In genomic region chr13:81565849-81566248, GRCh38 we compare ENCODE assay signal across 21 cellular contexts.
DNase-seq lines count a peak whose midpoint lies in the region; ATAC-seq, FAIRE-seq and TF ChIP-seq lines count a peak whose summit lies in the region.
"Had no signal": no experiment of that assay in that cellular context is flagged by ENCODE, and none has a peak within 500 bp of the region (broad histone marks: within the 10 kb centered on the region; RNA-seq: fewer than 3 reads in every experiment).

No MANE protein-coding gene starts in this region.

- H4K20me1 ChIP-seq in IMR-90 (ENCODE audit: insufficient read depth, low read length) (no peaks in the 10 kb centered on the region), K562 (replicated peaks; ENCODE audit: control insufficient read depth, insufficient read depth, low read length) (no peaks in the 10 kb centered on the region)
- H4K20me1 ChIP-seq: BLaER1 had no signal

- no peaks in the 10 kb centered on the region for H3K4me1 ChIP-seq in IMR-90 (ENCODE audit: control insufficient read depth, insufficient read depth, low read length)
- no peaks in the 10 kb centered on the region for H3K4me1 ChIP-seq in K562 (replicated peaks in 1 of 2; ENCODE audit: control insufficient read depth in 2 of 2, insufficient read depth in 2 of 2, low read length in 2 of 2)
- H3K4me1 ChIP-seq in kidney (ENCODE audit: control insufficient read depth in 1 of 2, insufficient read depth in 1 of 2, low read depth in 1 of 2, low read length in 2 of 2) = no peaks in the 10 kb centered on the region
- H3K4me1 ChIP-seq: BE2C, BLaER1 had no signal

- H2AK9ac ChIP-seq in IMR-90 (replicated peaks; ENCODE audit: low read depth, low read length, poor library complexity) = no peak overlapping the region

- no peaks in the 10 kb centered on the region for H3K79me2 ChIP-seq in K562 (ENCODE audit: control insufficient read depth, insufficient read depth, low read length)

- no peak for TF ChIP-seq RAD21 in IMR-90 (IDR thresholded peaks at IDR 0.05; ENCODE audit: low read length)
- TF ChIP-seq RAD21 in K562 (CRISPR knock-in tag; conservative IDR thresholded peaks at IDR 0.05 in 1 of 2, IDR thresholded peaks at IDR 0.05 in 1 of 2) = no peak

- H3K4me2 ChIP-seq in IMR-90 (ENCODE audit: low read depth, low read length) (no peak overlapping the region), K562 (ENCODE audit: insufficient read depth, low read length) (no peak overlapping the region)
- H3K4me2 ChIP-seq: BLaER1 had no signal

- H3K14ac ChIP-seq in IMR-90 (replicated peaks; ENCODE audit: low read depth, low read length) = no peak overlapping the region

- H4K8ac ChIP-seq in IMR-90 (ENCODE audit: low read depth in 2 of 2, low read length in 2 of 2) = no peak overlapping the region

- H2AK5ac ChIP-seq in IMR-90 (ENCODE audit: low read depth, low read length) = no peak overlapping the region

- no peaks in the 10 kb centered on the region for H3K9me1 ChIP-seq in IMR-90 (ENCODE audit: insufficient read depth, low read length)
- H3K9me1 ChIP-seq in K562 (ENCODE audit: control insufficient read depth, insufficient read depth, low read length) = no peaks in the 10 kb centered on the region

- H2BK120ac ChIP-seq in IMR-90 (ENCODE audit: low read depth, low read length) = no peak overlapping the region

- no peak overlapping the region for H3K4ac ChIP-seq in IMR-90 (ENCODE audit: low read depth, low read length)

- H3K27ac ChIP-seq in IMR-90 (ENCODE audit: insufficient read depth, low read length) = no peak overlapping the region
- no peak overlapping the region for H3K27ac ChIP-seq in K562 (ENCODE audit: extremely low read depth, low read depth, low read length)
- no peak overlapping the region for H3K27ac ChIP-seq in kidney (ENCODE audit: low read depth in 2 of 2, low read length in 2 of 2)
- H3K27ac ChIP-seq: BLaER1 had no signal

- no peaks in the 10 kb centered on the region for H3K79me1 ChIP-seq in IMR-90 (ENCODE audit: low read depth in 1 of 2, low read length in 2 of 2)

- H4K5ac ChIP-seq in IMR-90 (ENCODE audit: low read depth, low read length) = no peak overlapping the region

- no peaks in the 10 kb centered on the region for H3K36me3 ChIP-seq in IMR-90 (ENCODE audit: control insufficient read depth, insufficient read depth, low read length)
- no peaks in the 10 kb centered on the region for H3K36me3 ChIP-seq in K562 (ENCODE audit: control insufficient read depth, insufficient read depth, low read length)
- no peaks in the 10 kb centered on the region for H3K36me3 ChIP-seq in kidney (ENCODE audit: control insufficient read depth in 1 of 2, insufficient read depth in 2 of 2, low read length in 2 of 2)
- H3K36me3 ChIP-seq: BE2C, BLaER1 had no signal

- no peak for TF ChIP-seq EP300 in K562 (IDR thresholded peaks at IDR 0.05; ENCODE audit: low read length)

- H2BK20ac ChIP-seq in IMR-90 (ENCODE audit: low read depth, low read length) = no peak overlapping the region

- intact Hi-C loops in IMR-90 (cut with micrococcal nuclease) (no loop called here), K562 (cut with micrococcal nuclease) (no loop called here), kidney (cut with DNase I) (no loop called here)

- H3K27me3 ChIP-seq in IMR-90 (ENCODE audit: control insufficient read depth, insufficient read depth, low read length) (no peaks in the 10 kb centered on the region), K562 (ENCODE audit: control insufficient read depth in 2 of 2, insufficient read depth in 2 of 2, low read length in 2 of 2) (no peaks in the 10 kb centered on the region)
- H3K27me3 ChIP-seq: BE2C, BLaER1 had no signal

- in situ Hi-C loops in IMR-90 (cut with MboI; ENCODE audit: low sequenced_read_pairs) (no loop called here), K562 (cut with MboI) (no loop called here)

- TF ChIP-seq POLR2A in IMR-90 (IDR thresholded peaks at IDR 0.05; ENCODE audit: low read depth, low read length) (no peak), K562 (conservative IDR thresholded peaks at IDR 0.05) (no peak)

- TF ChIP-seq CTCF in IMR-90 (conservative IDR thresholded peaks at IDR 0.05; ENCODE audit: low read depth, low read length) (no peak), K562 (IDR thresholded peaks at IDR 0.05 in 2 of 3, conservative IDR thresholded peaks at IDR 0.05 in 1 of 3; ENCODE audit: insufficient read depth in 2 of 3, low read depth in 1 of 3, low read length in 3 of 3) (no peak), kidney (IDR thresholded peaks at IDR 0.05; ENCODE audit: borderline replicate concordance, extremely low read depth, insufficient read depth) (no peak)

- POLR2A ChIA-PET in IMR-90 (lab: Charles Lee; ENCODE audit: unreplicated experiment) (no interaction called here), K562 (lab: Yijun Ruan, JAX) (no interaction called here)

- ATAC-seq in IMR-90 (ENCODE audit: low read depth) (no peak), K562 (no peak)

- H3K23ac ChIP-seq in IMR-90 (ENCODE audit: low read depth, low read length) = no peak overlapping the region

- H3K4me3 ChIP-seq in IMR-90 (ENCODE audit: insufficient read depth, low read depth, low read length) (no peak overlapping the region), K562 (no peak overlapping the region), kidney (ENCODE audit: low read length in 2 of 2) (no peak overlapping the region)
- H3K4me3 ChIP-seq: BLaER1 had no signal

- H4K91ac ChIP-seq in IMR-90 (ENCODE audit: insufficient read depth, low read depth, low read length) = no peak overlapping the region

- H2BK15ac ChIP-seq in IMR-90 (ENCODE audit: low read depth, low read length) = no peak overlapping the region

- no CpG with 5 or more reads among the region's 1 CpG for WGBS in IMR-90 (ENCODE audit: extremely low coverage in 2 of 2, insufficient read length in 1 of 2), 2 experiments
- 0% methylated on average over 1 of the region's 1 CpG for WGBS in K562 (ENCODE audit: insufficient coverage, low coverage, missing lambda C conversion rate)

- H2BK5ac ChIP-seq in IMR-90 (ENCODE audit: low read depth, low read length, poor library complexity, severe bottlenecking) = no peak overlapping the region

- dilution Hi-C loops in IMR-90 (cut with HindIII; ENCODE audit: low sequenced_read_pairs, unreplicated experiment) = no loop called here

- no peak overlapping the region for H2AFZ ChIP-seq in IMR-90 (replicated peaks; ENCODE audit: low read length, poor library complexity)
- H2AFZ ChIP-seq in K562 (ENCODE audit: low read depth, low read length) = no peak overlapping the region

- CTCF ChIA-PET in IMR-90 (lab: Yijun Ruan, JAX) (no interaction called here), K562 (lab: Yijun Ruan, JAX; ENCODE audit: low intra/inter-chr PET ratio) (no interaction called here)

- DNase-seq in IMR-90 = no peak
- DNase-seq in K562 (ENCODE audit: extremely low read depth in 1 of 4, low spot score in 3 of 4) = no peak
- no peak for DNase-seq in kidney
- DNase-seq in nucleus accumbens (lab: John Stamatoyannopoulos, UW) = no peak
- no peak for DNase-seq in NCI-H1436 treated with DMSO at 0.1 percent for 48 hours (lab: John Stamatoyannopoulos, UW)
- DNase-seq: 8988T; ACHN; BE2C; C1 segment of cervical spinal cord; CD4-positive, alpha-beta memory T cell; CD4-positive, CD25-positive, alpha-beta regulatory T cell; CD8-positive, alpha-beta memory T cell; COR-L47; DMS 273 treated with DMSO at 0.1 percent for 48 hours; DMS153; DMS79 treated with DMSO at 0.1 percent for 48 hours; GF-D8 had no signal

- H3K9ac ChIP-seq in IMR-90 (ENCODE audit: low read depth, low read length) (no peak overlapping the region), K562 (ENCODE audit: insufficient read depth in 1 of 2, low read depth in 2 of 2, low read length in 2 of 2) (no peak overlapping the region), kidney (ENCODE audit: low read length in 2 of 2) (no peak overlapping the region)
- H3K9ac ChIP-seq: BLaER1 had no signal

- no peak overlapping the region for H3K18ac ChIP-seq in IMR-90 (ENCODE audit: low read depth, low read length)

- no peak overlapping the region for H3K56ac ChIP-seq in IMR-90 (ENCODE audit: extremely low read depth, insufficient read depth, low read length)

- no peak for FAIRE-seq in K562 (lab: Jason Lieb, UNC)
- FAIRE-seq in kidney (lab: Jason Lieb, UNC) = peak; percentile 21
- FAIRE-seq: G401.6, GM12891, GM19239 had no signal

- BruUV-seq in IMR-90 (replicated peaks; lab: Mats Ljungman, UMichigan) (no TSS peak), K562 (replicated peaks; lab: Mats Ljungman, UMichigan) (no TSS peak)

- H3K9me3 ChIP-seq in IMR-90 (ENCODE audit: control insufficient read depth, insufficient read depth, low read length) = peaks cover 2% of the 10 kb centered on the region
- no peaks in the 10 kb centered on the region for H3K9me3 ChIP-seq in K562 (replicated peaks; ENCODE audit: control insufficient read depth, insufficient read depth, low read depth, low read length)
- H3K9me3 ChIP-seq in kidney (ENCODE audit: control insufficient read depth in 1 of 2, low read length in 2 of 2) = no peaks in the 10 kb centered on the region
- H3K9me3 ChIP-seq: BE2C, BLaER1 had no signal

TF ChIP-seq in IMR-90, 13 proteins besides CTCF, POLR2A, EP300 and RAD21:
- TF ChIP-seq FOS (IDR thresholded peaks at IDR 0.05; ENCODE audit: low read depth, low read length) (no peak), MAFK (IDR thresholded peaks at IDR 0.05; ENCODE audit: low read depth, low read length) (peak; percentile 47; the same call in 1 of the 2 replicates)

TF ChIP-seq in K562, 482 proteins besides CTCF, POLR2A, EP300 and RAD21:
- TF ChIP-seq MEIS2 (IDR thresholded peaks at IDR 0.05; ENCODE audit: partially characterized antibody) (no peak), CBX2 (IDR thresholded peaks at IDR 0.05; ENCODE audit: insufficient read depth, low read length, poor library complexity, severe bottlenecking) (no peak), C11orf30 (IDR thresholded peaks at IDR 0.05; ENCODE audit: low read depth) (peak; percentile 26; the same call in 1 of the 2 replicates), ZNF316 (IDR thresholded peaks at IDR 0.05) (peak; percentile 43; the same call in 1 of the 2 replicates)
